ENCODE assay signal across 8 cellular contexts in the genomic region with DNA sequence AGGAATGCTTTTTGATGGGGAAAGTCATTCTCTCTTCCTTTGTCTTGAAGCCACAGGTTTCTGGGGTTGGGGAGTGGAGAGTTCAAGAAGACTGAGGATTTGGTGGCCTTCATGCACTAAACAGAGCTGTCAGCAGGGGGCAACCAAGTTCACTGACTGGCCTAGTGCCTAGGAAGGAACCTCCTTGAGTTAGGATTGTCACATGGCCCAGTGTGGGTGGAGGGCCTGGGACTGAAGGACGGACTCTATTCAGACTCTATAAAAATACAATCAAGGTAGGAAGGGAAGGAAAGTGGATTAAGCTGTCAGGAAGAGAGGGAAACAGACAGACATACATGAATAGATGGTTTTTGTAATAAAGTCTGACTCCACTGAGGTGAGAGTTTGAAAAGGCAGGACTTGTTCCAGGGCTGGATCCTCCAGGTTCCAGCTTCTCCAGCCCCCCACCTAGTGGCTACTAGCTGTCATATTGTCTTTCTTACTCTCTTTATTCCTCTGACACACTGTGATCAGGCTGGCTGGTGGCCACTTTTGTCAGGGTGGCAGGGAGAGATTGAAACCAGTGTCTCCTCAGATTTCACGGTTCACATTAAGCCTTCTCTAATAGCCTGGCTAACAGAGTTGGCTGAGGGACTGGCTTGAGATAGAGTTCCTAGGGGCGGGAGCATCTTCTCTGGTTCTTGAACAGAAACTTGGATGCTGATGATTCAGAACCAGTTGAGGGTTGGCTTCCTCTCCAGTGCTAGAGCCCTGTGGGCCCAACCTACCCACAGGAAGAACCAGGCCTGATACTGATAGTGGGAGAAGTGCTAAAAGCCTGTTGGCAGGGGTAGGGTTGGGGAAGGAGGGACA. TPM values are rescaled to one million over a fixed set of nuclear protein-coding genes. Genes with fewer than 3 reads are reported as not detected.
DNase-seq lines count a peak whose midpoint lies in the region; ATAC-seq and TF ChIP-seq lines count a peak whose summit lies in the region.

No MANE protein-coding gene starts in this region.

- peak overlapping the region; percentile 96 for H3K27ac Mint-ChIP-seq in nephron progenitor cell
- H3K27ac Mint-ChIP-seq in stimulated activated naive CD8-positive, alpha-beta T cell treated with anti-CD3 and anti-CD28 coated beads, Interleukin-15, amount 100 ng/mL, for 72 hours: peak overlapping the region in 1 of 2 donors; percentile 62

- H3K27me3 Mint-ChIP-seq in nephron progenitor cell (ENCODE audit: low read depth, poor library complexity): peaks cover 5% of the 10 kb centered on the region
- no peaks in the 10 kb centered on the region for H3K27me3 Mint-ChIP-seq in stimulated activated naive CD8-positive, alpha-beta T cell treated with anti-CD3 and anti-CD28 coated beads, Interleukin-15, amount 100 ng/mL, for 72 hours

- H3K4me3 ChIP-seq in fibroblast of pulmonary artery (replicated peaks; ENCODE audit: low read depth, low read length): no peak overlapping the region

- DNase-seq in DMS53 treated with DMSO at 0.1 percent for 48 hours (lab: John Stamatoyannopoulos, UW; ENCODE audit: unreplicated experiment) (peak; percentile 72), HT1080 (ENCODE audit: low read depth) (peak; percentile 97), RKO (ENCODE audit: low spot score) (peak; percentile 71), fibroblast of pulmonary artery (ENCODE audit: low read depth) (peak; percentile 98), nephron progenitor cell (peak; percentile 85)
- DNase-seq in activated T-helper 9 cell treated with anti-CD3 and anti-CD28 coated beads, Interleukin-2, amount 50 U/mL, for 16 hours (ENCODE audit: low read depth): peak; percentile 65
- peak; percentile 67 to 78 for DNase-seq in stimulated activated naive CD8-positive, alpha-beta T cell treated with anti-CD3 and anti-CD28 coated beads, Interleukin-15, amount 100 ng/mL, for 72 hours

- H3K36me3 Mint-ChIP-seq in nephron progenitor cell (ENCODE audit: low read depth): peaks cover 63% of the 10 kb centered on the region

- peak; percentile 78 for ATAC-seq in stimulated activated naive CD8-positive, alpha-beta T cell treated with anti-CD3 and anti-CD28 coated beads, Interleukin-15, amount 100 ng/mL, for 72 hours
- no peak for ATAC-seq in GM21723 (IDR thresholded peaks at IDR 0.05; ENCODE audit: unreplicated experiment)

- peak overlapping the region; percentile 41 for H3K4me3 Mint-ChIP-seq in nephron progenitor cell
- H3K4me3 Mint-ChIP-seq in stimulated activated naive CD8-positive, alpha-beta T cell treated with anti-CD3 and anti-CD28 coated beads, Interleukin-15, amount 100 ng/mL, for 72 hours: peak overlapping the region; percentile 54 to 71

- peaks cover 46% of the 10 kb centered on the region for H3K4me1 Mint-ChIP-seq in nephron progenitor cell
- peaks cover 61% of the 10 kb centered on the region for H3K4me1 Mint-ChIP-seq in stimulated activated naive CD8-positive, alpha-beta T cell treated with anti-CD3 and anti-CD28 coated beads, Interleukin-15, amount 100 ng/mL, for 72 hours

- TF ChIP-seq CTCF in fibroblast of pulmonary artery (IDR thresholded peaks at IDR 0.05; ENCODE audit: low read length, missing control alignments) (peak; percentile 75), nephron progenitor cell (IDR thresholded peaks at IDR 0.05) (peak; percentile 73)

- no peaks in the 10 kb centered on the region for H3K9me3 Mint-ChIP-seq in nephron progenitor cell
- H3K9me3 Mint-ChIP-seq in stimulated activated naive CD8-positive, alpha-beta T cell treated with anti-CD3 and anti-CD28 coated beads, Interleukin-15, amount 100 ng/mL, for 72 hours: no peaks in the 10 kb centered on the region

RNA-seq across cellular contexts. Expression of gene SH3BGRL3, which starts 4.1 kb away (rescaled TPM):
- 143 and 314 TPM in 2 replicates for total RNA-seq in HT1080 (2014; rRNA removed; shearing (Covaris generic))
- polyA plus RNA-seq in HT1080 (2015; cell fraction: cytosol; rRNA removed): 384 and 469 TPM in 2 replicates
- polyA plus RNA-seq in HT1080 (2015; cell fraction: nucleus; rRNA removed): 82.7 and 84.7 TPM in 2 replicates

RNA-seq across cellular contexts. Expression of gene UBXN11, which starts 30.6 kb away (rescaled TPM):
- 4.0 and 4.5 TPM in 2 replicates for total RNA-seq in HT1080 (2014; rRNA removed; shearing (Covaris generic))
- polyA plus RNA-seq in HT1080 (2015; cell fraction: cytosol; rRNA removed): 3.3 and 4.4 TPM in 2 replicates
- 33.1 and 35.2 TPM in 2 replicates for polyA plus RNA-seq in HT1080 (2015; cell fraction: nucleus; rRNA removed)

RNA-seq across cellular contexts. Expression of gene CEP85, which starts 41.8 kb away (rescaled TPM):
- total RNA-seq in HT1080 (2014; rRNA removed; shearing (Covaris generic)): 15.5 and 18.3 TPM in 2 replicates
- 13.2 and 13.4 TPM in 2 replicates for polyA plus RNA-seq in HT1080 (2015; cell fraction: cytosol; rRNA removed)
- 47.6 and 51.5 TPM in 2 replicates for polyA plus RNA-seq in HT1080 (2015; cell fraction: nucleus; rRNA removed)

RNA-seq across cellular contexts. Expression of gene CD52, which starts 42.0 kb away (rescaled TPM):
- total RNA-seq in HT1080 (2014; rRNA removed; shearing (Covaris generic)): not detected in 2 replicates
- polyA plus RNA-seq in HT1080 (2015; cell fraction: cytosol; rRNA removed): not detected in 2 replicates
- not detected in 2 replicates for polyA plus RNA-seq in HT1080 (2015; cell fraction: nucleus; rRNA removed)
